31 cellular contexts compared by ENCODE assay signal in the genomic region with DNA sequence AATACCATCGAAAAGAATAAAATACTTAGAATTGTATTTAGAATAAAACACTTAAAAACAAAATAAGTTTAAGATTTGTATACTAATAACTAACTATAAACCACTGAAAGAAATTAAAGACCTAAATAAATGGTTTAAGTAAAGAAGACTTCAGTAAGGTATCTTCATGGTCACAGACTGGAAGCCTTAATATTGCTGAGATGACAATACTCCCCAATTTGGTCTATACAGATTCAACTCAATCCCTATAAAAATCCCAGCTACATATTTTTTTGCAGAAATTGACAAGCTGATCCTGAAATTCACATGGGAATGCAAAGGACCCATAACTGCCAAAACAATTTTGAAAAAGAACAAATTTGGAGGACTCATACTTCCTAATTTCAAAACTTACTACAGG.
"Had no signal": no experiment of that assay in that cellular context is flagged by ENCODE, and none has a peak within 500 bp of the region (broad histone marks: within the 10 kb centered on the region; RNA-seq: fewer than 3 reads in every experiment).

No MANE protein-coding gene starts in this region.

- H3K9me3 Mint-ChIP-seq: activated CD4-positive, alpha-beta T cell treated with anti-CD3 and anti-CD28 coated beads, Interleukin-2, amount 10 ng/mL, durations not matched to agents 24 days and 14 days; activated CD8-positive, alpha-beta T cell treated with anti-CD3 and anti-CD28 coated beads for 36 hours; activated naive CD4-positive, alpha-beta T cell treated with anti-CD3 and anti-CD28 coated beads, Interleukin-2, amount 50 U/mL, for 72 hours; activated T-cell treated with anti-CD3 and anti-CD28 coated beads, Interleukin-2, amount 50 U/mL, for 72 hours; activated T-helper 17 cell treated with anti-CD3 and anti-CD28 coated beads, Interleukin-2, amount 50 U/mL, for 72 hours; T-helper 1 cell treated with Interleukin-12 subunit alpha and Interleukin-12 subunit beta and Interleukin-4 antibody, amounts not matched to agents 30 μg/mL and 1 μg/mL, for 36 hours; T-helper 2 cell treated with Interferon-gamma antibody and Interleukin-4, amounts not matched to agents 5 μg/mL and 100 μg/mL, for 36 hours had no signal

- H3K27ac ChIP-seq: body of pancreas, breast epithelium, SJSA1 had no signal

- H3K27me3 Mint-ChIP-seq: activated CD4-positive, alpha-beta T cell treated with anti-CD3 and anti-CD28 coated beads, Interleukin-2, amount 10 ng/mL, durations not matched to agents 24 days and 14 days; activated CD8-positive, alpha-beta T cell treated with anti-CD3 and anti-CD28 coated beads for 36 hours; activated T-helper 17 cell treated with anti-CD3 and anti-CD28 coated beads, Interleukin-2, amount 50 U/mL, for 72 hours had no signal

- H3K4me2 ChIP-seq: SK-N-SH had no signal

- H3K4me3 ChIP-seq: adrenal gland, body of pancreas, breast epithelium, SJSA1 had no signal

- H3K27ac Mint-ChIP-seq: activated CD4-positive, alpha-beta T cell treated with anti-CD3 and anti-CD28 coated beads, Interleukin-2, amount 10 ng/mL, durations not matched to agents 24 days and 14 days; activated CD8-positive, alpha-beta T cell treated with anti-CD3 and anti-CD28 coated beads for 36 hours; activated naive CD4-positive, alpha-beta T cell treated with anti-CD3 and anti-CD28 coated beads, Interleukin-2, amount 50 U/mL, for 72 hours; activated T-helper 17 cell treated with anti-CD3 and anti-CD28 coated beads, Interleukin-2, amount 50 U/mL, for 72 hours; T-helper 1 cell treated with Interleukin-12 subunit alpha and Interleukin-12 subunit beta and Interleukin-4 antibody, amounts not matched to agents 30 μg/mL and 1 μg/mL, for 36 hours; T-helper 2 cell treated with Interferon-gamma antibody and Interleukin-4, amounts not matched to agents 5 μg/mL and 100 μg/mL, for 36 hours had no signal

- ATAC-seq: activated CD8-positive, alpha-beta T cell treated with anti-CD3 and anti-CD28 coated beads for 36 hours; activated naive CD4-positive, alpha-beta T cell treated with anti-CD3 and anti-CD28 coated beads, Interleukin-2, amount 50 U/mL, for 72 hours; activated T-cell treated with anti-CD3 and anti-CD28 coated beads, Interleukin-2, amount 50 U/mL, for 72 hours; activated T-helper 17 cell treated with anti-CD3 and anti-CD28 coated beads, Interleukin-2, amount 50 U/mL, for 72 hours; body of pancreas; Panc1 had no signal

- FAIRE-seq: astrocyte, TTC549 had no signal

- H3K9me3 ChIP-seq: adrenal gland, body of pancreas, breast epithelium, SJSA1, SK-N-SH had no signal

- H3K9ac ChIP-seq: SK-N-SH had no signal

- H3K4me3 Mint-ChIP-seq: activated CD4-positive, alpha-beta T cell treated with anti-CD3 and anti-CD28 coated beads, Interleukin-2, amount 10 ng/mL, durations not matched to agents 24 days and 14 days; activated CD8-positive, alpha-beta T cell treated with anti-CD3 and anti-CD28 coated beads for 36 hours; activated T-cell treated with anti-CD3 and anti-CD28 coated beads, Interleukin-2, amount 50 U/mL, for 72 hours; activated T-helper 17 cell treated with anti-CD3 and anti-CD28 coated beads, Interleukin-2, amount 50 U/mL, for 72 hours; T-helper 1 cell treated with Interleukin-12 subunit alpha and Interleukin-12 subunit beta and Interleukin-4 antibody, amounts not matched to agents 30 μg/mL and 1 μg/mL, for 36 hours; T-helper 2 cell treated with Interferon-gamma antibody and Interleukin-4, amounts not matched to agents 5 μg/mL and 100 μg/mL, for 36 hours had no signal

- H3K27me3 ChIP-seq: adrenal gland, body of pancreas, breast epithelium, SJSA1 had no signal

- H3K4me1 ChIP-seq: body of pancreas, breast epithelium had no signal

- DNase-seq: activated CD4-positive, alpha-beta T cell treated with anti-CD3 and anti-CD28 coated beads, Interleukin-2, amount 10 ng/mL, durations not matched to agents 24 days and 14 days; activated CD4-positive, alpha-beta T cell treated with anti-CD3 and anti-CD28 coated beads, Interleukin-2, amount 50 U/mL, for 4 hours; activated CD8-positive, alpha-beta T cell treated with anti-CD3 and anti-CD28 coated beads for 36 hours; activated effector memory CD4-positive, alpha-beta T cell treated with anti-CD3 and anti-CD28 coated beads, Interleukin-2, amount 50 U/mL, for 16 hours; activated naive CD4-positive, alpha-beta T cell; activated T-cell treated with anti-CD3 and anti-CD28 coated beads, Interleukin-2, amount 50 U/mL, for 1 hour; activated T-cell treated with anti-CD3 and anti-CD28 coated beads, Interleukin-2, amount 50 U/mL, for 72 hours; adrenal gland; body of pancreas; cerebellar nuclear complex; Karpas-422; NCI-H1105; NCI-H1417 treated with DMSO at 0.1 percent for 48 hours; NCI-H187 treated with DMSO at 0.1 percent for 48 hours; NCI-H2081; NCI-H2171 treated with DMSO at 0.1 percent for 48 hours; NCI-H2227 treated with DMSO at 0.1 percent for 48 hours; NCI-H446; NCI-H524; RPMI8226; SHP77 treated with DMSO at 0.1 percent for 48 hours; SK-N-SH had no signal
